Comparison of ENCODE assay signal across 1 cellular context in genomic region chr11:24637520-24637919, GRCh38.
TF ChIP-seq lines count a peak whose summit lies in the region.

No MANE protein-coding gene starts in this region.

TF ChIP-seq in H1, 55 proteins besides CTCF, POLR2A, EP300 and RAD21 (continued from another document):
- no peak for TF ChIP-seq NANOG (IDR thresholded peaks at IDR 0.05; ENCODE audit: insufficient read depth, low read depth, low read length, poor library complexity, severe bottlenecking)
- TF ChIP-seq CEBPB (IDR thresholded peaks at IDR 0.05; ENCODE audit: low read depth, low read length), result peak; percentile 69; the same call in 1 of the 2 replicates
- TF ChIP-seq POU5F1 (IDR thresholded peaks at IDR 0.05; ENCODE audit: low read depth, low read length), result no peak
- TF ChIP-seq SP2 (IDR thresholded peaks at IDR 0.05; ENCODE audit: low read length), result no peak
- TF ChIP-seq CREB1 (IDR thresholded peaks at IDR 0.05), result no peak
- TF ChIP-seq BCL11A (IDR thresholded peaks at IDR 0.05; ENCODE audit: low read depth in 2 of 2, low read length in 2 of 2), result no peak
